Comparison of ENCODE assay signal across 10 cellular contexts in the genomic region with DNA sequence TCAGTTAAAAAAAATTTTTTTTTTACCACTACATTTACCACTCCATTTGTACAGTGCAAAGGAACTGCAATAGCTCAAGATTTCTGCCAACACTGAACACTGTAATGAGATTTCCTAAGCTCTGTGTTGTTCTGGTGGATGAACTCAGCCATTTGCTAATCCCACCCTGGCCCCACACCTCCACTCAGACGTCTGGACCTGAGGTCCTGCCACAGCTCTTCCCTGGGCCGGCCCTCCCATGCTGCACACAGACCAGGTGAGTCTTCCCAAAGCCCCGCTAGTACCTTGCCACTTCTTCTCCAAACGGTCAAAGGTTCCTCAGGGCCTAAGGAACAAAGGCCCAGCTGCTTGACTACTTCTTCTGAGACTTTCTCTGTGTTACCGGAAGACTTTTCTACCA. TPM values are rescaled to one million over a fixed set of nuclear protein-coding genes. Genes with fewer than 3 reads are reported as not detected.
DNase-seq lines count a peak whose midpoint lies in the region; ATAC-seq, FAIRE-seq and TF ChIP-seq lines count a peak whose summit lies in the region.
"Had no signal": no experiment of that assay in that cellular context is flagged by ENCODE, and none has a peak within 500 bp of the region (broad histone marks: within the 10 kb centered on the region; RNA-seq: fewer than 3 reads in every experiment).

No MANE protein-coding gene starts in this region.

- peak overlapping the region; percentile 22 for H3K27ac ChIP-seq in epithelial cell of prostate
- peak overlapping the region; percentile 91 for H3K27ac ChIP-seq in neural progenitor cell
- peak overlapping the region; percentile 46 to 89 for H3K27ac ChIP-seq in aorta (ENCODE audit: low read depth in 1 of 2, low read length in 2 of 2)

- peak overlapping the region; percentile 18 for H3K27ac Mint-ChIP-seq in stimulated activated naive CD8-positive, alpha-beta T cell treated with anti-CD3 and anti-CD28 coated beads, Interleukin-15, Interleukin-2, amounts not matched to agents 100 ng/mL and 50 ng/mL, for 24 hours
- peak overlapping the region; percentile 39 for H3K27ac Mint-ChIP-seq in neural progenitor cell

- no peak overlapping the region for H3K9ac ChIP-seq in neural progenitor cell
- H3K9ac ChIP-seq: parathyroid adenoma had no signal

- peaks cover 38% of the 10 kb centered on the region for H3K4me1 Mint-ChIP-seq in stimulated activated naive CD8-positive, alpha-beta T cell treated with anti-CD3 and anti-CD28 coated beads, Interleukin-15, Interleukin-2, amounts not matched to agents 100 ng/mL and 50 ng/mL, for 24 hours (ENCODE audit: low read depth)
- peaks cover 85% of the 10 kb centered on the region for H3K4me1 Mint-ChIP-seq in neural progenitor cell

- no peaks in the 10 kb centered on the region for H3K27me3 Mint-ChIP-seq in stimulated activated naive CD8-positive, alpha-beta T cell treated with anti-CD3 and anti-CD28 coated beads, Interleukin-15, Interleukin-2, amounts not matched to agents 100 ng/mL and 50 ng/mL, for 24 hours
- peaks cover 9% of the 10 kb centered on the region for H3K27me3 Mint-ChIP-seq in neural progenitor cell (ENCODE audit: insufficient read depth, low read depth)

- no peak for FAIRE-seq in frontal cortex (lab: Jason Lieb, UNC)

- no peak overlapping the region for H2AFZ ChIP-seq in neural progenitor cell (replicated peaks)
- H2AFZ ChIP-seq: parathyroid adenoma had no signal

- no peaks in the 10 kb centered on the region for H3K9me3 ChIP-seq in neural progenitor cell (ENCODE audit: low read depth)
- no peaks in the 10 kb centered on the region for H3K9me3 ChIP-seq in aorta (ENCODE audit: control insufficient read depth, low read length)

- peaks cover 77% of the 10 kb centered on the region for H3K79me2 ChIP-seq in neural progenitor cell (ENCODE audit: low read depth)

- DNase-seq in stimulated activated naive CD8-positive, alpha-beta T cell treated with anti-CD3 and anti-CD28 coated beads, Interleukin-15, Interleukin-2, amounts not matched to agents 100 U/mL and 50 U/mL, for 24 hours, result no peak
- DNase-seq in epithelial cell of prostate (ENCODE audit: low read depth, low spot score), result no peak
- DNase-seq in neural progenitor cell (ENCODE audit: low spot score), result no peak
- peak in 1 of 2 donors; percentile 67 for DNase-seq in aorta
- no peak for DNase-seq in frontal cortex (ENCODE audit: low spot score in 2 of 2)
- DNase-seq in NCI-H2081 treated with DMSO at 0.1 percent for 48 hours (lab: John Stamatoyannopoulos, UW), result no peak

- peaks cover 40% of the 10 kb centered on the region for H3F3A ChIP-seq in neural progenitor cell (ENCODE audit: low read depth)

- no peaks in the 10 kb centered on the region for H3K36me3 ChIP-seq in neural progenitor cell
- H3K36me3 ChIP-seq in aorta (ENCODE audit: control insufficient read depth in 1 of 2, insufficient read depth in 2 of 2, low read length in 1 of 2), result no peaks in the 10 kb centered on the region

- H3K27me3 ChIP-seq in neural progenitor cell, result no peaks in the 10 kb centered on the region
- no peaks in the 10 kb centered on the region for H3K27me3 ChIP-seq in aorta (ENCODE audit: control insufficient read depth in 1 of 2, insufficient read depth in 2 of 2, low read length in 1 of 2)

- ATAC-seq in stimulated activated naive CD8-positive, alpha-beta T cell treated with anti-CD3 and anti-CD28 coated beads, Interleukin-15, Interleukin-2, amounts not matched to agents 100 U/mL and 50 U/mL, for 24 hours, result no peak
- ATAC-seq in aorta (ENCODE audit: low FRiP score) (peak; percentile 13), HG03159 (IDR thresholded peaks at IDR 0.05; ENCODE audit: unreplicated experiment) (no peak)

- H3K4me1 ChIP-seq in neural progenitor cell, result peaks cover 68% of the 10 kb centered on the region
- peaks cover 6 to 7% of the 10 kb centered on the region in 2 donors for H3K4me1 ChIP-seq in aorta (ENCODE audit: control insufficient read depth in 1 of 2, insufficient read depth in 2 of 2, low read length in 2 of 2)

- H3K4me3 ChIP-seq in neural progenitor cell (peak overlapping the region; percentile 11), aorta (ENCODE audit: low read length in 2 of 2) (no peak overlapping the region)

- no peaks in the 10 kb centered on the region for H3K9me3 Mint-ChIP-seq in stimulated activated naive CD8-positive, alpha-beta T cell treated with anti-CD3 and anti-CD28 coated beads, Interleukin-15, Interleukin-2, amounts not matched to agents 100 ng/mL and 50 ng/mL, for 24 hours
- no peaks in the 10 kb centered on the region for H3K9me3 Mint-ChIP-seq in neural progenitor cell
- H3K9me3 Mint-ChIP-seq: activated naive CD4-positive, alpha-beta T cell treated with anti-CD3 and anti-CD28 coated beads for 36 hours had no signal

- H3K36me3 Mint-ChIP-seq in stimulated activated naive CD8-positive, alpha-beta T cell treated with anti-CD3 and anti-CD28 coated beads, Interleukin-15, Interleukin-2, amounts not matched to agents 100 ng/mL and 50 ng/mL, for 24 hours (ENCODE audit: low read depth), result peaks cover 6% of the 10 kb centered on the region
- H3K36me3 Mint-ChIP-seq in neural progenitor cell, result peaks cover 12% of the 10 kb centered on the region

- H4K20me1 ChIP-seq in neural progenitor cell (ENCODE audit: low read depth), result peaks cover 95% of the 10 kb centered on the region

- WGBS in aorta, 2 donors, result 75 to 79% methylated on average over 5 of the region's 5 CpGs

- peak overlapping the region; percentile 62 for H3K4me2 ChIP-seq in neural progenitor cell

- intact Hi-C loops in aorta (cut with DNase I), result loop anchor here (5.0 to 10.0 kb wide), 3 partner anchors 33 to 150 kb away; no protein-coding TSS in a partner anchor

- no peak overlapping the region for H3K4me3 Mint-ChIP-seq in stimulated activated naive CD8-positive, alpha-beta T cell treated with anti-CD3 and anti-CD28 coated beads, Interleukin-15, Interleukin-2, amounts not matched to agents 100 ng/mL and 50 ng/mL, for 24 hours
- H3K4me3 Mint-ChIP-seq in neural progenitor cell, result no peak overlapping the region
- H3K4me3 Mint-ChIP-seq: activated naive CD4-positive, alpha-beta T cell treated with anti-CD3 and anti-CD28 coated beads for 36 hours had no signal

- no peak for TF ChIP-seq CTCF in neural progenitor cell (IDR thresholded peaks at IDR 0.05)

RNA-seq across cellular contexts. Expression of gene SLC45A1, which starts 56.4 kb away (rescaled TPM):
- 1.1 and 3.3 TPM in 2 replicates for total RNA-seq in neural progenitor cell (ENCODE audit: low replicate concordance)
- total RNA-seq in aorta, result 1 to 10 TPM; 5.4 to 8.7 TPM
- polyA plus RNA-seq in aorta, result 1 to 10 TPM; 4.4 to 8.1 TPM
- total RNA-seq in frontal cortex, result 8.6 TPM

Comparison
In these comparisons a context has a peak if more than half of its experiments do, and no peak if none do; other contexts are left out.
1. H3K27ac ChIP-seq: peak in every context shown above with its lines; median percentile 91 in neural progenitor cell; 68 in aorta; 22 in epithelial cell of prostate.